ENCODE assay signal across 8 cellular contexts in genomic region chr2:113584311-113585067, GRCh38. TPM values are rescaled to one million over a fixed set of nuclear protein-coding genes. Genes with fewer than 3 reads are reported as not detected.
DNase-seq lines count a peak whose midpoint lies in the region; ATAC-seq, FAIRE-seq and TF ChIP-seq lines count a peak whose summit lies in the region.
"Not testable (repeated sequence)": the region's sequence is repeated elsewhere in the genome, so short reads cannot be mapped to it uniquely, and the experiment has no call there.

No MANE protein-coding gene starts in this region.

- H2AFZ ChIP-seq in IMR-90 (replicated peaks; ENCODE audit: low read length, poor library complexity) = not testable (repeated sequence)
- H2AFZ ChIP-seq in astrocyte (ENCODE audit: low read depth, low read length) = peak overlapping the region; percentile 1

- H3K23ac ChIP-seq in IMR-90 (ENCODE audit: low read depth, low read length) = peak overlapping the region; percentile 90; the same call in 1 of the 2 replicates

- H3K9ac ChIP-seq in IMR-90 (ENCODE audit: low read depth, low read length) (peak overlapping the region; percentile 83), astrocyte (ENCODE audit: low read length) (peak overlapping the region; percentile 66)

- H4K8ac ChIP-seq in IMR-90 (ENCODE audit: low read depth in 2 of 2, low read length in 2 of 2) = peak overlapping the region in 1 of 2 experiments; percentile 31; a peak in 3 of 4 replicates

- H2BK120ac ChIP-seq in IMR-90 (ENCODE audit: low read depth, low read length) = 0 out of 2 replicates have a peak overlapping the region, but pooled peaks have one; percentile 32

- POLR2A ChIA-PET in CD4-positive, alpha-beta T cell (lab: Charles Lee) = interaction anchor here (1.1 kb wide), 2 partner anchors 20 to 292 kb away, joined by 3 to 4 read pairs; no protein-coding TSS in a partner anchor
- POLR2A ChIA-PET in IMR-90 (lab: Charles Lee; ENCODE audit: unreplicated experiment) = not testable (repeated sequence)

- H3K27ac ChIP-seq in CD4-positive, alpha-beta T cell (ENCODE audit: low read depth, low read length); ovary: not testable (repeated sequence)
- H3K27ac ChIP-seq in IMR-90 (ENCODE audit: insufficient read depth, low read length) = peak overlapping the region; percentile 82
- H3K27ac ChIP-seq in astrocyte (ENCODE audit: low read depth, low read length) = peak overlapping the region; percentile 6
- H3K27ac ChIP-seq in esophagus muscularis mucosa (replicated peaks in 1 of 4) = peak overlapping the region; percentile 75 to 87 (median 84)
- peak overlapping the region; percentile 84 to 87 for H3K27ac ChIP-seq in left lung

- H3K4me3 Mint-ChIP-seq in CD4-positive, alpha-beta T cell = peak overlapping the region; percentile 86
- H3K4me3 Mint-ChIP-seq in astrocyte (ENCODE audit: unreplicated experiment) = peak overlapping the region; percentile 83

- H3K27me3 ChIP-seq in CD4-positive, alpha-beta T cell (ENCODE audit: control insufficient read depth, insufficient read depth, low read length); IMR-90 (ENCODE audit: control insufficient read depth, insufficient read depth, low read length); astrocyte (ENCODE audit: insufficient read depth, low read length); esophagus muscularis mucosa; left lung; ovary: not testable (repeated sequence)

- CTCF ChIA-PET in CD4-positive, alpha-beta T cell (lab: Charles Lee) = not testable (repeated sequence)
- CTCF ChIA-PET in IMR-90 (lab: Yijun Ruan, JAX) = interaction anchor here (0.6 kb wide), 1 partner anchor 388 kb away, joined by 4 read pairs; no protein-coding TSS in a partner anchor

- no CpG with 5 or more reads among the region's 47 CpGs for whole genome bisulfite sequencing in IMR-90 (ENCODE audit: extremely low coverage in 2 of 2, insufficient read length in 1 of 2), 2 experiments
- 4% methylated on average over 20 of the region's 47 CpGs for WGBS in esophagus muscularis mucosa
- 1 to 3% (median 1%) methylated on average over 10 to 25 of the region's 47 CpGs for WGBS in ovary, 3 donors

- peak overlapping the region; percentile 85; the same call in 1 of the 2 replicates for H4K5ac ChIP-seq in IMR-90 (ENCODE audit: low read depth, low read length)

- H3K9me3 ChIP-seq in CD4-positive, alpha-beta T cell (ENCODE audit: control insufficient read depth, low read length); IMR-90 (ENCODE audit: control insufficient read depth, insufficient read depth, low read length); astrocyte (ENCODE audit: insufficient read depth, low read depth, low read length); esophagus muscularis mucosa; left lung; ovary: not testable (repeated sequence)

- H3K9me1 ChIP-seq in IMR-90 (ENCODE audit: insufficient read depth, low read length) = not testable (repeated sequence)

- DNase-seq in CD4-positive, alpha-beta T cell; IMR-90; esophagus muscularis mucosa (ENCODE audit: extremely low spot score): not testable (repeated sequence)
- DNase-seq in astrocyte (ENCODE audit: low read depth) (peak; percentile 15), left lung (peak in 1 of 2 donors; percentile 82), ovary (peak in 1 of 5 donors; percentile 45), superior temporal gyrus (ENCODE audit: extremely low spot score) (peak; percentile 9)

- H3K18ac ChIP-seq in IMR-90 (ENCODE audit: low read depth, low read length) = peak overlapping the region; percentile 23

- H3K14ac ChIP-seq in IMR-90 (replicated peaks; ENCODE audit: low read depth, low read length) = peak overlapping the region; percentile 72

- not testable (repeated sequence) for TF ChIP-seq RAD21 in IMR-90 (IDR thresholded peaks at IDR 0.05; ENCODE audit: low read length)

- H3K4me2 ChIP-seq in IMR-90 (ENCODE audit: low read depth, low read length) = peak overlapping the region; percentile 99
- peak overlapping the region; percentile 84 for H3K4me2 ChIP-seq in astrocyte (ENCODE audit: low read length)

- not testable (repeated sequence) for H2BK15ac ChIP-seq in IMR-90 (ENCODE audit: low read depth, low read length)

- H3K79me2 ChIP-seq in astrocyte (ENCODE audit: insufficient read depth, low read length) = not testable (repeated sequence)

- TF ChIP-seq CTCF in CD4-positive, alpha-beta T cell (IDR thresholded peaks at IDR 0.05); IMR-90 (conservative IDR thresholded peaks at IDR 0.05; ENCODE audit: low read depth, low read length); WI38 (IDR thresholded peaks at IDR 0.05; ENCODE audit: low read depth, low read length); astrocyte (IDR thresholded peaks at IDR 0.05; ENCODE audit: insufficient read depth, low read depth, low read length); esophagus muscularis mucosa (IDR thresholded peaks at IDR 0.05); left lung (IDR thresholded peaks at IDR 0.05); ovary (IDR thresholded peaks at IDR 0.05): not testable (repeated sequence)

- peak overlapping the region; percentile 64; the same call in 1 of the 2 replicates for H3K4ac ChIP-seq in IMR-90 (ENCODE audit: low read depth, low read length)

- intact Hi-C loops in CD4-positive, alpha-beta T cell (cut with DNase I, micrococcal nuclease); IMR-90 (cut with micrococcal nuclease); esophagus muscularis mucosa (cut with DNase I); left lung (cut with DNase I); ovary (cut with DNase I): not testable (repeated sequence)

- H4K20me1 ChIP-seq in IMR-90 (ENCODE audit: insufficient read depth, low read length); astrocyte (ENCODE audit: insufficient read depth, low read length): not testable (repeated sequence)

- peaks cover 27% of the 10 kb centered on the region for H3K4me1 Mint-ChIP-seq in CD4-positive, alpha-beta T cell (ENCODE audit: low read depth)
- H3K4me1 Mint-ChIP-seq in astrocyte (ENCODE audit: low read depth, unreplicated experiment) = not testable (repeated sequence)

- ATAC-seq in CD4-positive, alpha-beta T cell (ENCODE audit: poor library complexity); IMR-90 (ENCODE audit: low read depth); left lung: not testable (repeated sequence)

- not testable (repeated sequence) for H3K27me3 Mint-ChIP-seq in CD4-positive, alpha-beta T cell; astrocyte (ENCODE audit: low read depth, unreplicated experiment)

- H3K56ac ChIP-seq in IMR-90 (ENCODE audit: extremely low read depth, insufficient read depth, low read length) = peak overlapping the region; percentile 27; the same call in 1 of the 2 replicates

- not testable (repeated sequence) for H3K79me1 ChIP-seq in IMR-90 (ENCODE audit: low read depth in 1 of 2, low read length in 2 of 2)

- not testable (repeated sequence) for BruUV-seq in IMR-90 (replicated peaks; lab: Mats Ljungman, UMichigan)

- FAIRE-seq in astrocyte (lab: Jason Lieb, UNC) = not testable (repeated sequence)

- H3K4me1 ChIP-seq in IMR-90 (ENCODE audit: control insufficient read depth, insufficient read depth, low read length); astrocyte (ENCODE audit: insufficient read depth, low read length); ovary (ENCODE audit: insufficient read depth): not testable (repeated sequence)
- H3K4me1 ChIP-seq in esophagus muscularis mucosa (peaks cover 12 to 40% (median 27%) of the 10 kb centered on the region in 4 donors), left lung (peaks cover 0 to 20% of the 10 kb centered on the region in 2 donors)

- not testable (repeated sequence) for H2AK9ac ChIP-seq in IMR-90 (replicated peaks; ENCODE audit: low read depth, low read length, poor library complexity)

- not testable (repeated sequence) for H3K36me3 Mint-ChIP-seq in CD4-positive, alpha-beta T cell (ENCODE audit: low read depth); astrocyte (ENCODE audit: low read depth, unreplicated experiment)

- peak overlapping the region; percentile 84 for H3K27ac Mint-ChIP-seq in CD4-positive, alpha-beta T cell
- H3K27ac Mint-ChIP-seq in astrocyte (ENCODE audit: unreplicated experiment) = peak overlapping the region; percentile 58

- not testable (repeated sequence) for H2BK20ac ChIP-seq in IMR-90 (ENCODE audit: low read depth, low read length)

- H3K4me3 ChIP-seq in IMR-90 (ENCODE audit: insufficient read depth, low read depth, low read length) (peak overlapping the region; percentile 61), WI38 (ENCODE audit: low read depth, low read length) (peak overlapping the region; percentile 51), astrocyte (ENCODE audit: insufficient read depth, low read depth, low read length) (peak overlapping the region; percentile 65), esophagus muscularis mucosa (peak overlapping the region; percentile 61 to 82 (median 67)), left lung (peak overlapping the region; percentile 57 to 69), ovary (peak overlapping the region; percentile 47)

- dilution Hi-C loops in IMR-90 (cut with HindIII; ENCODE audit: low sequenced_read_pairs, unreplicated experiment) = not testable (repeated sequence)

- H2AK5ac ChIP-seq in IMR-90 (ENCODE audit: low read depth, low read length) = not testable (repeated sequence)

- not testable (repeated sequence) for TF ChIP-seq EP300 in esophagus muscularis mucosa (IDR thresholded peaks at IDR 0.05); ovary (IDR thresholded peaks at IDR 0.05)

- H2BK5ac ChIP-seq in IMR-90 (ENCODE audit: low read depth, low read length, poor library complexity, severe bottlenecking) = peak overlapping the region; percentile 79

- TF ChIP-seq POLR2A in IMR-90 (IDR thresholded peaks at IDR 0.05; ENCODE audit: low read depth, low read length); esophagus muscularis mucosa (IDR thresholded peaks at IDR 0.05; ENCODE audit: low read depth); ovary (IDR thresholded peaks at IDR 0.05): not testable (repeated sequence)

- not testable (repeated sequence) for H3K36me3 ChIP-seq in IMR-90 (ENCODE audit: control insufficient read depth, insufficient read depth, low read length); astrocyte (ENCODE audit: insufficient read depth, low read length); esophagus muscularis mucosa; left lung; ovary

- not testable (repeated sequence) for H3K9me3 Mint-ChIP-seq in CD4-positive, alpha-beta T cell; astrocyte (ENCODE audit: unreplicated experiment)

- in situ Hi-C loops in IMR-90 (cut with MboI; ENCODE audit: low sequenced_read_pairs) = not testable (repeated sequence)

- H4K91ac ChIP-seq in IMR-90 (ENCODE audit: insufficient read depth, low read depth, low read length) = peak overlapping the region; percentile 13; the same call in 1 of the 2 replicates

RNA-seq across cellular contexts. Expression of gene RABL2A, which starts 42.6 kb away (rescaled TPM):
- 10 to 100 TPM; 14.5 to 17.9 TPM for total RNA-seq in CD4-positive, alpha-beta T cell
- total RNA-seq in IMR-90 (2012; rRNA removed) (2.8 and 3.9 TPM in 2 replicates), astrocyte (13.0 and 14.1 TPM in 2 replicates), esophagus muscularis mucosa (10 to 100 TPM in 2 of 4 donors, 1 to 10 TPM in 2; 6.5 to 17.9 (median 9.1) TPM), left lung (10 to 100 TPM; 15.7 to 20.0 TPM), ovary (10 to 100 TPM in 6 of 7 donors, 1 to 10 TPM in 1; 9.5 to 32.9 (median 22.3) TPM)
- polyA plus RNA-seq in IMR-90 (2012; rRNA removed) (10.5 and 11.0 TPM in 2 replicates), ovary (10 to 100 TPM; 15.0 to 22.1 TPM)
- polyA plus RNA-seq in IMR-90 (2012; cell fraction: cytosol; rRNA removed) = 10.4 and 12.1 TPM in 2 replicates
- 32.2 and 76.4 TPM in 2 replicates for polyA plus RNA-seq in IMR-90 (2012; cell fraction: nucleus; rRNA removed; ENCODE audit: low replicate concordance)
